Comparison of ENCODE assay signal across 8 cellular contexts in genomic region chr2:3461781-3462492, GRCh38.
DNase-seq lines count a peak whose midpoint lies in the region; ATAC-seq lines count a peak whose summit lies in the region.

No MANE protein-coding gene starts in this region.

- DNase-seq in SIG-M5 treated with dmso at 0.1 percent for 504 hours (lab: John Stamatoyannopoulos, UW; ENCODE audit: unreplicated experiment) (peak; percentile 75), SIG-M5 (lab: John Stamatoyannopoulos, UW) (no peak), NCI-H526 treated with DMSO at 0.1 percent for 48 hours (lab: John Stamatoyannopoulos, UW) (peak; percentile 41), astrocyte of the hippocampus (ENCODE audit: low read depth, low spot score) (peak; percentile 65), iPS-NIHi7 (ENCODE audit: extremely low spot score) (peak; percentile 48)
- peak; percentile 3 for DNase-seq in stimulated activated CD8-positive, alpha-beta memory T cell treated with anti-CD3 and anti-CD28 coated beads, Interleukin-12 subunit alpha, Interleukin-12 subunit beta, amount 100 ng/mL, for 1 hour (ENCODE audit: low read depth)

- ATAC-seq in GM19395 (IDR thresholded peaks at IDR 0.05; ENCODE audit: unreplicated experiment) (peak; percentile 76), HG03196 (IDR thresholded peaks at IDR 0.05; ENCODE audit: unreplicated experiment) (peak; percentile 75)
